7 cellular contexts compared by ENCODE assay signal in the genomic region with DNA sequence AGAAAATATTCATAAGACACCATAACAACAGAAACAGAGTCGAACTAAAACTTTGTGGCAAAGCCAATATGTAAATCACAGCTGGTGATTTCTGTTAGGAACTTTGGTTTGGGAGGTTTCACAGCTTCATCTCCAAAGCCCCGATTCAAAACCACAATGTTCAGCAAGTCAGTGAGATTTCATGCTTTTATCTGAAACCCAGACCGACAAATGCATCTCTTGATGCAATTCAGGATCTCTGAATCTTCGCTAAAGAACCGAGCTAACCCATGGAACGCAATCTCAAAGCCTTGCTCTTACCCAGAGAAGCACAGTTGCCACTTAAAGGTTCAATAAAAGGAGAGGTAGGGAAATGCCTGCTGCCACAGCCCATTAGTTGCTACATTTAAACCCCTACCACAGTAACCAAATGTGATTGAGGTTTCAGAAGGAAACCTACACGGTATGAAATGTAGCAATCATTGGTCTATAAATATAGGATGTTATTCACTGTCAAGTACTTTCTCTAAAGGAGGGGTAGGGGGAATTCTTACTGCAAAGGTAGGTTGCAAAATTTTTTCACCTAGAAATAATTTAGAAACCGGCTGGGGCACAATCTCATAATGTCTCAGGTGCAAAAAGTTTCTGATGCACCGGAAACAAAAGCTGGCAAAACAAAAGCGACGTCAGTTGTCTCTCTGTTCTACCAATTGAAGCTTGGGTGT.
DNase-seq lines count a peak whose midpoint lies in the region; ATAC-seq and TF ChIP-seq lines count a peak whose summit lies in the region.

No MANE protein-coding gene starts in this region.

- BruUV-seq in A673 (replicated peaks; lab: Mats Ljungman, UMichigan) = no TSS peak

- 22 to 31% (median 25%) methylated on average over 11 of the region's 11 CpGs for WGBS in psoas muscle, 3 donors

- POLR2A ChIA-PET in T-cell (lab: Charles Lee) = interaction anchor here in 1 of 2 donors (0.7 kb wide), 1 partner anchor 27 kb away, joined by 3 read pairs; no protein-coding TSS in a partner anchor
- POLR2A ChIA-PET in A673 (lab: Charles Lee; ENCODE audit: low non-redundant PET) = no interaction called here

- TF ChIP-seq CTCF in psoas muscle (IDR thresholded peaks at IDR 0.05) = no peak
- no peak for TF ChIP-seq CTCF in A673 (conservative IDR thresholded peaks at IDR 0.05; ENCODE audit: low read depth, low read length)

- no peaks in the 10 kb centered on the region for H3K9me3 Mint-ChIP-seq in T-cell
- H3K9me3 Mint-ChIP-seq in activated T-helper 2 cell treated with anti-CD3 and anti-CD28 coated beads, Interferon-gamma antibody, Interleukin-2, Interleukin-4, amounts not matched to agents 10 μg/mL and 5 μg/mL and 100 μg/mL, durations not matched to agents 14 hours and 24 hours and 36 hours = no peaks in the 10 kb centered on the region

- H3K27ac Mint-ChIP-seq in T-cell = peak overlapping the region; percentile 98 to 99
- H3K27ac Mint-ChIP-seq in activated T-helper 2 cell treated with anti-CD3 and anti-CD28 coated beads, Interferon-gamma antibody, Interleukin-2, Interleukin-4, amounts not matched to agents 10 μg/mL and 5 μg/mL and 100 μg/mL, durations not matched to agents 14 hours and 24 hours and 36 hours = no peak overlapping the region

- CTCF ChIA-PET in T-cell (lab: Charles Lee) = interaction anchor here in 1 of 2 donors (0.7 kb wide), 1 partner anchor 581 kb away, joined by 3 read pairs; no protein-coding TSS in a partner anchor
- CTCF ChIA-PET in A673 (lab: Charles Lee) = no interaction called here

- H3K36me3 ChIP-seq in psoas muscle (ENCODE audit: insufficient read depth in 1 of 2, low read depth in 1 of 2) (no peaks in the 10 kb centered on the region), A673 (ENCODE audit: insufficient read depth, low read length, poor library complexity, severe bottlenecking) (no peaks in the 10 kb centered on the region)

- peak overlapping the region; percentile 73 to 79 (median 77) for H3K4me3 Mint-ChIP-seq in T-cell
- no peak overlapping the region for H3K4me3 Mint-ChIP-seq in activated T-helper 2 cell treated with anti-CD3 and anti-CD28 coated beads, Interferon-gamma antibody, Interleukin-2, Interleukin-4, amounts not matched to agents 10 μg/mL and 5 μg/mL and 100 μg/mL, durations not matched to agents 14 hours and 24 hours and 36 hours (ENCODE audit: low read depth)

- H3K9me3 ChIP-seq in psoas muscle = no peaks in the 10 kb centered on the region
- H3K9me3 ChIP-seq in A673 (ENCODE audit: low read depth, low read length, poor library complexity, severe bottlenecking) = no peaks in the 10 kb centered on the region

- no peak overlapping the region for H3K27ac ChIP-seq in psoas muscle
- H3K27ac ChIP-seq in A673 (ENCODE audit: low read depth, low read length, poor library complexity, severe bottlenecking) = no peak overlapping the region

- peak overlapping the region; percentile 18 for H3K4me3 ChIP-seq in psoas muscle
- H3K4me3 ChIP-seq in A673 (ENCODE audit: low read depth, low read length, poor library complexity, severe bottlenecking) = no peak overlapping the region

- H3K27me3 Mint-ChIP-seq in T-cell = peaks cover 0 to 3% of the 10 kb centered on the region in 2 donors
- peaks cover 40% of the 10 kb centered on the region for H3K27me3 Mint-ChIP-seq in activated T-helper 2 cell treated with anti-CD3 and anti-CD28 coated beads, Interferon-gamma antibody, Interleukin-2, Interleukin-4, amounts not matched to agents 10 μg/mL and 5 μg/mL and 100 μg/mL, durations not matched to agents 14 hours and 24 hours and 36 hours (ENCODE audit: low read depth)

- no peaks in the 10 kb centered on the region for H3K36me3 Mint-ChIP-seq in T-cell
- H3K36me3 Mint-ChIP-seq in activated T-helper 2 cell treated with anti-CD3 and anti-CD28 coated beads, Interferon-gamma antibody, Interleukin-2, Interleukin-4, amounts not matched to agents 10 μg/mL and 5 μg/mL and 100 μg/mL, durations not matched to agents 14 hours and 24 hours and 36 hours (ENCODE audit: low read depth) = no peaks in the 10 kb centered on the region

- intact Hi-C loops in psoas muscle (cut with DNase I) = no loop called here
- intact Hi-C loops in A673 (cut with micrococcal nuclease; ENCODE audit: unreplicated experiment) = no loop called here
- intact Hi-C loops in activated T-helper 2 cell treated with anti-CD3 and anti-CD28 coated beads, Interferon-gamma antibody, Interleukin-2, Interleukin-4, amounts not matched to agents 10 μg/mL and 5 μg/mL and 100 μg/mL, durations not matched to agents 14 hours and 24 hours and 36 hours (cut with micrococcal nuclease) = no loop called here

- H3K27me3 ChIP-seq in psoas muscle (ENCODE audit: insufficient read depth in 3 of 3, low read length in 2 of 3) (peaks cover 0 to 48% (median 0%) of the 10 kb centered on the region in 3 donors), A673 (replicated peaks; ENCODE audit: insufficient read depth, low read depth, low read length, poor library complexity) (no peaks in the 10 kb centered on the region)

- H3K4me1 Mint-ChIP-seq in T-cell = peaks cover 67 to 97% (median 80%) of the 10 kb centered on the region in 3 donors
- peaks cover 12% of the 10 kb centered on the region for H3K4me1 Mint-ChIP-seq in activated T-helper 2 cell treated with anti-CD3 and anti-CD28 coated beads, Interferon-gamma antibody, Interleukin-2, Interleukin-4, amounts not matched to agents 10 μg/mL and 5 μg/mL and 100 μg/mL, durations not matched to agents 14 hours and 24 hours and 36 hours (ENCODE audit: low read depth)

- H3K4me1 ChIP-seq in psoas muscle (no peaks in the 10 kb centered on the region), A673 (ENCODE audit: insufficient read depth, low read length, poor library complexity, severe bottlenecking) (no peaks in the 10 kb centered on the region)

- ATAC-seq in GM19035 (IDR thresholded peaks at IDR 0.05; ENCODE audit: unreplicated experiment) (peak; percentile 62), HG02759 (IDR thresholded peaks at IDR 0.05; ENCODE audit: unreplicated experiment) (peak; percentile 65), T-cell (replicated peaks in 1 of 4) (peak; percentile 56 to 86 (median 62)), psoas muscle (no peak)

- DNase-seq in T-cell (peak in 27 of 34 experiments; percentile 6 to 74 (median 38)), psoas muscle (no peak), DMS153 treated with DMSO at 0.1 percent for 48 hours (lab: John Stamatoyannopoulos, UW; ENCODE audit: unreplicated experiment) (no peak), A673 (ENCODE audit: low spot score) (no peak)
- no peak for DNase-seq in activated T-helper 2 cell treated with anti-CD3 and anti-CD28 coated beads, Interferon-gamma antibody, Interleukin-2, Interleukin-4, amounts not matched to agents 10 μg/mL and 5 μg/mL and 100 μg/mL, durations not matched to agents 14 hours and 24 hours and 36 hours (ENCODE audit: low spot score)

Comparison
In these comparisons a context has a peak if more than half of its experiments do, and no peak if none do; other contexts are left out.
1. ATAC-seq: peak in GM19035 (single experiment), HG02759 (single experiment) and T-cell (4 of 4); none in psoas muscle (0 of 4).
2. DNase-seq: peak in T-cell (27 of 34); none in psoas muscle (0 of 2), DMS153 treated with DMSO at 0.1 percent for 48 hours (single experiment), A673 (single experiment) and activated T-helper 2 cell treated with anti-CD3 and anti-CD28 coated beads, Interferon-gamma antibody, Interleukin-2, Interleukin-4, amounts not matched to agents 10 μg/mL and 5 μg/mL and 100 μg/mL, durations not matched to agents 14 hours and 24 hours and 36 hours (single experiment).